1 cellular context compared by ENCODE assay signal in the genomic region with DNA sequence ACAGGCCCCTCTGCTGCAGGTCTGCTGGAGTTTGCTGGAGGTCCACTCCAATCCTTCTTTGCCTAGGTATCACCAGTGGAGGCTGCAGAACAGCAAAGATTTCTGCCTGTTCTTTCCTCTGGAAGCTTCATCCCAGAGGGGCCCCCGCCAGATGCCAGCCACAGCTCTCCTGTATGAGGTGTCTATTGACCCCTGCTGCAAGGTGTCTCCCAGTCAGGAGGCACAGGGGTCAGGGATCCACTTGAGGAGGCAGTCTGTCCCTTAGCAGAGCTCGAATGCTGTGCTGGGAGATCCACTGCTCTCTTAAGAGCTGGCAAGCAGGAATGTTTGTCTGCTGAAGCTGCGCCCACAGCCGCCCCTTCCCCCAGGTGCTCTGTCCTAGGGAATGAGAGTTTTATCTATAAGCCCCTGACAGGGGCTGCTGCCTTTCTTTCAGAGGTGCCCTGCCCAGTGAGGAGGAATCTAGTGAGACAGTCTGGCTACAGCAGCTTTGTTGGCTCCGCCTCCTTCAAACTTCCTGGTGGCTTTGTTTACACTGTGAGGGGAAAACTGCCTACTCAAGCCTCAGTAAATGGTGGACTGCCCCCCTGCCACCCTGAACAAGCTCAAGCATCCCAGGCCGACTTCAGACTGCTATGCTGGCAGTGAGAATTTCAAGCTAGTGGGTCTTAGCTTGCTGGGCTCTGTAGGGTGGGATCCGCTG.
TF ChIP-seq lines count a peak whose summit lies in the region.

No MANE protein-coding gene starts in this region.

TF ChIP-seq in K562, 482 proteins besides CTCF, POLR2A, EP300 and RAD21:
- TF ChIP-seq FOXA3 (CRISPR knock-in tag; conservative IDR thresholded peaks at IDR 0.05 in 1 of 2, IDR thresholded peaks at IDR 0.05 in 1 of 2) (peak in 1 of 2 experiments; percentile 54; a peak in 2 of 4 replicates), FOXK2 (conservative IDR thresholded peaks at IDR 0.05 in 1 of 2, IDR thresholded peaks at IDR 0.05 in 1 of 2; ENCODE audit: low read depth in 2 of 2) (peak; percentile 78 to 82)
